ENCODE assay signal across 10 cellular contexts in the genomic region with DNA sequence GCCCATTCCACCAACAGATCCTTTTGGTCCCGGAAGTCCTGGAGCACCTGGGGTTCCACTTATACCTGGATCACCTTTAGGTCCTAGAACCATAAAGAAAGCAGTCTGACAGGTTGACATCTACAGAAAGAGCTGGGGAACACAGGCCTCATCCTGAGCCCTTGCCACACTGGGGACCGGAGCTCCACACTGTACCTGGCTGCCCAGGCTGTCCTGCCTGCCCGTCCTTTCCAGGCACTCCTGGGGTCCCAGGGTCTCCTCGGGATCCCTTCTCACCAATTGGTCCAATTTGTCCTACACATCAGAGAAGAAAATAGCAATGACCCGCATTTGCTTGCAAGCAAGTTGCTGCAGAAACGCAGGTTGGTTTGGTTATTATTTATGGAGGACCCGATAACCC.
"Had no signal": no experiment of that assay in that cellular context is flagged by ENCODE, and none has a peak within 500 bp of the region (broad histone marks: within the 10 kb centered on the region; RNA-seq: fewer than 3 reads in every experiment).

No MANE protein-coding gene starts in this region.

- H3K4me3 Mint-ChIP-seq: HFFc6, IgD-negative memory B cell had no signal

- H3K27ac Mint-ChIP-seq: HFFc6, IgD-negative memory B cell had no signal

- H3K9me3 Mint-ChIP-seq: HFFc6 had no signal

- H3K4me3 ChIP-seq: GM23248, HAP-1 had no signal

- ATAC-seq: HCT116, HepG2 had no signal

- FAIRE-seq: HepG2 had no signal

- H3K4me1 ChIP-seq: HAP-1 had no signal

- H3K27ac ChIP-seq: GM23248, HL-60 had no signal

- H3K4me1 Mint-ChIP-seq: IgD-negative memory B cell had no signal

- H3K36me3 ChIP-seq: HAP-1 had no signal

- H3K9me3 ChIP-seq: HAP-1 had no signal

- DNase-seq: GM23248, GOT3, H7, HFFc6, KBM-7 had no signal
